ENCODE assay signal across 21 cellular contexts in the genomic region with DNA sequence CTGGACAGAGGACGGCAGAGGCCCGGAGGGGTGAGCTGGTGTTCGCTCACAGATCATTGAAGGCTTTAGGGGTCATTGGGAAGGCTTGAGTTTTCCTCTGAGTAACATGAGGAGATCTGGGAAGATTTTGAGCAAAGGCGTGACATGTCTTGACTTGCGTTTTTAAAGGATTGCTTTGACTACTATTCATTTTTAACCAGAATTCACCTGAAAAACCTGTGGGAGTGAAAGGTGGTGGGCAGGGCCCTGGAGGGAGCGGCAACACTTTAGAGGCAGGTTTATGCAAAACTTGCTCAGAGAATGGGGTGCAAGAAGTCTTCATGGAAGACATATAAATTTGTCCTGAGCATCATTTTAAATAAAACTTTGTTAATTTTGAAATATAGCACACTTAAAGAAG.
"Had no signal": no experiment of that assay in that cellular context is flagged by ENCODE, and none has a peak within 500 bp of the region (broad histone marks: within the 10 kb centered on the region; RNA-seq: fewer than 3 reads in every experiment).

No MANE protein-coding gene starts in this region.

- H3K9me3 ChIP-seq: colonic mucosa, esophagus squamous epithelium, gastroesophageal sphincter, heart left ventricle, prostate gland, right atrium auricular region had no signal

- H3K4me1 Mint-ChIP-seq: central memory CD8-positive, alpha-beta T cell; naive B cell had no signal

- H3K36me3 Mint-ChIP-seq: activated naive CD4-positive, alpha-beta T cell treated with anti-CD3 and anti-CD28 coated beads, Interleukin-2, amount 50 U/mL, for 72 hours had no signal

- H3K4me1 ChIP-seq: colonic mucosa, esophagus squamous epithelium, gastroesophageal sphincter, heart left ventricle, prostate gland, right atrium auricular region had no signal

- ATAC-seq: activated naive CD4-positive, alpha-beta T cell treated with anti-CD3 and anti-CD28 coated beads, Interleukin-2, amount 50 U/mL, for 72 hours; effector memory CD8-positive, alpha-beta T cell; gastroesophageal sphincter; heart left ventricle; left cardiac atrium; stimulated activated naive CD8-positive, alpha-beta T cell treated with anti-CD3 and anti-CD28 coated beads, Interleukin-15, Interleukin-2, amounts not matched to agents 100 U/mL and 50 U/mL, for 24 hours had no signal

- H3K9me3 Mint-ChIP-seq: central memory CD8-positive, alpha-beta T cell had no signal

- H3K27me3 ChIP-seq: brain microvascular endothelial cell, colonic mucosa, right atrium auricular region had no signal

- H3K27ac Mint-ChIP-seq: effector memory CD8-positive, alpha-beta T cell; naive B cell had no signal

- H3K4me3 Mint-ChIP-seq: central memory CD8-positive, alpha-beta T cell; effector memory CD8-positive, alpha-beta T cell; naive B cell had no signal

- FAIRE-seq: endothelial cell of umbilical vein had no signal

- H3K36me3 ChIP-seq: brain microvascular endothelial cell, colonic mucosa, esophagus squamous epithelium, gastroesophageal sphincter, heart left ventricle, prostate gland, right atrium auricular region had no signal

- DNase-seq: activated gamma-delta T cell treated with Interleukin-2 at 50 U/mL for 16 hours; activated T-cell treated with anti-CD3 and anti-CD28 coated beads, Interleukin-2, amount 50 U/mL, for 1 hour; aorta; brain microvascular endothelial cell; colonic mucosa; dorsolateral prefrontal cortex; effector memory CD8-positive, alpha-beta T cell; esophagus squamous epithelium; heart left ventricle; left cardiac atrium; mesendoderm; naive B cell; stimulated activated CD4-positive, alpha-beta T cell treated with anti-CD3 and anti-CD28 coated beads, Interleukin-4, amount 100 ng/mL, for 4 hours; stimulated activated naive CD8-positive, alpha-beta T cell treated with anti-CD3 and anti-CD28 coated beads, Interleukin-15, Interleukin-2, amounts not matched to agents 100 U/mL and 50 U/mL, for 24 hours; T-helper 9 cell had no signal

- H3K4me3 ChIP-seq: colonic mucosa, dorsolateral prefrontal cortex, esophagus squamous epithelium, gastroesophageal sphincter, heart left ventricle, prostate gland, right atrium auricular region had no signal

- H3K27ac ChIP-seq: brain microvascular endothelial cell, colonic mucosa, dorsolateral prefrontal cortex, esophagus squamous epithelium, gastroesophageal sphincter, heart left ventricle, prostate gland, right atrium auricular region had no signal
